In the genomic region with DNA sequence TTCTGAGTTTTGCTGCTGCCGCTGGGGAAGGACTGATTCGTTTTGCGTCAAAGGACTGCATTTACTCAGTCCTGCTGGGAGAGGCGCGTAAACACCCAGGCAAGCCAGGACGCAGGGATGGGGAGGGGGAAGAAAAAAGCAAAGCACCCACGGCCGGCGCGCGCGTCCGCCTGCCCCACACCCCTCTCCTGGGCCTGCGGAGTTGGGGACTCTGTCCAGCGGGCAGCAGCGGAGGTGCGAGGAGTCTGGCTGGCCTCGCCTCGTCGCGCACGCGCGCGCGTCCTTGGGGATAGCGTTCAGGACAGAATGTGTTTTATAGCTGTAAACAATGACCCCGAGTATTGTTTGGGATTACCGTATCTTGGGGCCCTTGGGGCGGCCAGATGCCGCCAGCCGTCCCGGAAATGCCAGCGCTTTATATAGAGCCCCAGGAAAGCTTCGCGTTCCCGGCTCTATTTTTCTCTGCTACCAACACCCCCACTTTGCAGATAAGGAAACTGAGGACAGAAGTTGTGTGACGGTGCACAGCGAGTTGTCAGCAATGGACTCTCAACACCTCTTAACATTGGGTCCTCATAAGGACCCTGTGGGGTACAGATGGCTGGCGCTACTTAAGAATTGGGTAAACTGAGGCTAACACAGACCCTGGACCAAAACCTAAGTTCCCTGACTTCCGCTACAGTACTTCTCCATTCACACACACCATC, we compare ENCODE assay signal across 1 cellular context.
TF ChIP-seq lines count a peak whose summit lies in the region.

No MANE protein-coding gene starts in this region.

TF ChIP-seq in SK-N-SH treated with all-trans-retinoic acid at 6 μM for 48 hours, 23 proteins besides CTCF, POLR2A, EP300 and RAD21 (continued from another document):
- TF ChIP-seq, protein P1, sequence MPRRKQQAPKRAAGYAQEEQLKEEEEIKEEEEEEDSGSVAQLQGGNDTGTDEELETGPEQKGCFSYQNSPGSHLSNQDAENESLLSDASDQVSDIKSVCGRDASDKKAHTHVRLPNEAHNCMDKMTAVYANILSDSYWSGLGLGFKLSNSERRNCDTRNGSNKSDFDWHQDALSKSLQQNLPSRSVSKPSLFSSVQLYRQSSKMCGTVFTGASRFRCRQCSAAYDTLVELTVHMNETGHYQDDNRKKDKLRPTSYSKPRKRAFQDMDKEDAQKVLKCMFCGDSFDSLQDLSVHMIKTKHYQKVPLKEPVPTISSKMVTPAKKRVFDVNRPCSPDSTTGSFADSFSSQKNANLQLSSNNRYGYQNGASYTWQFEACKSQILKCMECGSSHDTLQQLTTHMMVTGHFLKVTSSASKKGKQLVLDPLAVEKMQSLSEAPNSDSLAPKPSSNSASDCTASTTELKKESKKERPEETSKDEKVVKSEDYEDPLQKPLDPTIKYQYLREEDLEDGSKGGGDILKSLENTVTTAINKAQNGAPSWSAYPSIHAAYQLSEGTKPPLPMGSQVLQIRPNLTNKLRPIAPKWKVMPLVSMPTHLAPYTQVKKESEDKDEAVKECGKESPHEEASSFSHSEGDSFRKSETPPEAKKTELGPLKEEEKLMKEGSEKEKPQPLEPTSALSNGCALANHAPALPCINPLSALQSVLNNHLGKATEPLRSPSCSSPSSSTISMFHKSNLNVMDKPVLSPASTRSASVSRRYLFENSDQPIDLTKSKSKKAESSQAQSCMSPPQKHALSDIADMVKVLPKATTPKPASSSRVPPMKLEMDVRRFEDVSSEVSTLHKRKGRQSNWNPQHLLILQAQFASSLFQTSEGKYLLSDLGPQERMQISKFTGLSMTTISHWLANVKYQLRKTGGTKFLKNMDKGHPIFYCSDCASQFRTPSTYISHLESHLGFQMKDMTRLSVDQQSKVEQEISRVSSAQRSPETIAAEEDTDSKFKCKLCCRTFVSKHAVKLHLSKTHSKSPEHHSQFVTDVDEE (CRISPR knock-in tag; IDR thresholded peaks at IDR 0.05), result no peak
- TF ChIP-seq ZNF565 (CRISPR knock-in tag; conservative IDR thresholded peaks at IDR 0.05; ENCODE audit: low read depth), result no peak
